ENCODE assay signal across 21 cellular contexts in genomic region chr15:48363474-48363873, GRCh38. TPM values are rescaled to one million over a fixed set of nuclear protein-coding genes. Genes with fewer than 3 reads are reported as not detected.
A peak's percentile ranks its signal among the peaks of the same experiment; 100 is the strongest.
DNase-seq lines count a peak whose midpoint lies in the region; ATAC-seq, FAIRE-seq and TF ChIP-seq lines count a peak whose summit lies in the region.
"Had no signal": no experiment of that assay in that cellular context is flagged by ENCODE, and none has a peak within 500 bp of the region (broad histone marks: within the 10 kb centered on the region; RNA-seq: fewer than 3 reads in every experiment).

No MANE protein-coding gene starts in this region.

- no peaks in the 10 kb centered on the region for H3K4me1 ChIP-seq in mesenchymal stem cell (ENCODE audit: control insufficient read depth, insufficient read depth, low read depth, low read length)
- H3K4me1 ChIP-seq in pancreas = no peaks in the 10 kb centered on the region

- H2BK12ac ChIP-seq in mesenchymal stem cell (ENCODE audit: low read length in 2 of 2) = no peak overlapping the region

- H3K36me3 ChIP-seq in mesenchymal stem cell (ENCODE audit: control insufficient read depth in 1 of 2, insufficient read depth in 2 of 2, low read depth in 1 of 2, low read length in 2 of 2) (no peaks in the 10 kb centered on the region), pancreas (no peaks in the 10 kb centered on the region)
- H3K36me3 ChIP-seq: BE2C, HAP-1 had no signal

- no peak overlapping the region for H2BK5ac ChIP-seq in mesenchymal stem cell (ENCODE audit: low read depth, low read length, poor library complexity, severe bottlenecking)

- H2BK120ac ChIP-seq in mesenchymal stem cell (ENCODE audit: low read depth, low read length) = no peak overlapping the region

- H3K23ac ChIP-seq in mesenchymal stem cell (ENCODE audit: low read length in 2 of 2) = no peak overlapping the region

- 73% methylated on average over 5 of the region's 5 CpGs for WGBS in mesenchymal stem cell
- WGBS in pancreas, 2 donors = 47 to 51% methylated on average over 5 of the region's 5 CpGs

- no peak overlapping the region for H2AK5ac ChIP-seq in mesenchymal stem cell (ENCODE audit: low read length, severe bottlenecking)

- TF ChIP-seq CTCF in choroid plexus epithelial cell (conservative IDR thresholded peaks at IDR 0.05; ENCODE audit: low read depth, low read length) (no peak), fibroblast of villous mesenchyme (IDR thresholded peaks at IDR 0.05; ENCODE audit: insufficient read depth, low read depth, low read length) (no peak), pancreas (IDR thresholded peaks at IDR 0.05) (no peak)

- H3K4me2 ChIP-seq in mesenchymal stem cell (ENCODE audit: low read length, poor library complexity, severe bottlenecking) = no peak overlapping the region

- H4K8ac ChIP-seq in mesenchymal stem cell (ENCODE audit: low read length) = no peak overlapping the region

- H3K27ac ChIP-seq in mesenchymal stem cell (ENCODE audit: low read length, poor library complexity, severe bottlenecking) (no peak overlapping the region), pancreas (no peak overlapping the region)
- H3K27ac ChIP-seq: GM23248, HL-60 had no signal

- no peak overlapping the region for H4K91ac ChIP-seq in mesenchymal stem cell (ENCODE audit: low read length)

- no peak overlapping the region for H3K18ac ChIP-seq in mesenchymal stem cell (ENCODE audit: low read depth in 1 of 2, low read length in 2 of 2)

- H3K79me1 ChIP-seq in mesenchymal stem cell (replicated peaks; ENCODE audit: low read length, poor library complexity, severe bottlenecking) = no peaks in the 10 kb centered on the region

- H3K27me3 ChIP-seq in mesenchymal stem cell (ENCODE audit: control insufficient read depth in 1 of 2, insufficient read depth in 1 of 2, low read length in 2 of 2) (no peaks in the 10 kb centered on the region), pancreas (no peaks in the 10 kb centered on the region)
- H3K27me3 ChIP-seq: BE2C had no signal

- H3K14ac ChIP-seq in mesenchymal stem cell (ENCODE audit: low read length in 2 of 2) = no peak overlapping the region

- H2AFZ ChIP-seq in mesenchymal stem cell (ENCODE audit: low read depth, low read length) = no peak overlapping the region
- H2AFZ ChIP-seq: GM23248 had no signal

- no peak for ATAC-seq in pancreas
- no peak for ATAC-seq in HG02884 (IDR thresholded peaks at IDR 0.05; ENCODE audit: unreplicated experiment)
- ATAC-seq in GM21360 (IDR thresholded peaks at IDR 0.05; ENCODE audit: unreplicated experiment) = no peak
- ATAC-seq: GM12878 had no signal

- intact Hi-C loops in pancreas (cut with DNase I) = no loop called here

- no peak overlapping the region for H3K9ac ChIP-seq in mesenchymal stem cell (ENCODE audit: low read length)
- H3K9ac ChIP-seq: GM23248 had no signal

- H3K4me3 ChIP-seq in choroid plexus epithelial cell (ENCODE audit: low read depth, low read length) = no peak overlapping the region
- H3K4me3 ChIP-seq in fibroblast of villous mesenchyme (ENCODE audit: low read depth, low read length) = no peak overlapping the region
- H3K4me3 ChIP-seq in mesenchymal stem cell (ENCODE audit: insufficient read depth in 1 of 2, low read depth in 1 of 2, low read length in 2 of 2) = no peak overlapping the region
- no peak overlapping the region for H3K4me3 ChIP-seq in pancreas
- H3K4me3 ChIP-seq: GM12878, GM23248, HAP-1 had no signal

- H3K9me3 ChIP-seq in mesenchymal stem cell (ENCODE audit: control insufficient read depth, low read length) = peaks cover 6% of the 10 kb centered on the region
- H3K9me3 ChIP-seq in pancreas = no peaks in the 10 kb centered on the region
- H3K9me3 ChIP-seq: BE2C had no signal

- DNase-seq in NCI-H226 = peak; percentile 25
- peak; percentile 43 for DNase-seq in choroid plexus epithelial cell (ENCODE audit: low read depth)
- DNase-seq in fibroblast of villous mesenchyme (ENCODE audit: low read depth) = peak; percentile 23
- no peak for DNase-seq in mesenchymal stem cell
- no peak for DNase-seq in pancreas
- DNase-seq: BE2C; C1 segment of cervical spinal cord; CD4-positive, CD25-positive, alpha-beta regulatory T cell; CD8-positive, alpha-beta memory T cell; COR-L47; DMS 273 treated with DMSO at 0.1 percent for 48 hours; DMS53; DND-41; EL; GM23248 had no signal

- no peak for FAIRE-seq in pancreas (lab: Jason Lieb, UNC)
- FAIRE-seq: GM12878, GM19239 had no signal

- no peak overlapping the region for H2BK15ac ChIP-seq in mesenchymal stem cell (ENCODE audit: low read depth, poor library complexity, severe bottlenecking)

- no peak overlapping the region for H3K4ac ChIP-seq in mesenchymal stem cell (ENCODE audit: low read depth in 1 of 2, low read length in 2 of 2)

RNA-seq across cellular contexts. Expression of gene DUT, which starts 32.2 kb away (rescaled TPM):
- 45.3 and 53.8 TPM in 2 replicates for total RNA-seq in fibroblast of villous mesenchyme
- polyA plus RNA-seq in mesenchymal stem cell (2013, experiment 1 of 2) = 62.3 TPM
- 64.5 TPM for polyA plus RNA-seq in mesenchymal stem cell (2013, experiment 2 of 2)
- 10 to 100 TPM; 23.9 to 47.9 (median 29.8) TPM for total RNA-seq in pancreas
- polyA plus RNA-seq in pancreas = 10 to 100 TPM; 37.8 to 78.8 TPM

Comparison
In these comparisons a context has a peak if more than half of its experiments do, and no peak if none do; other contexts are left out.
1. DNase-seq: peak in NCI-H226 (single experiment), choroid plexus epithelial cell (single experiment) and fibroblast of villous mesenchyme (single experiment); none in mesenchymal stem cell (single experiment) and pancreas (0 of 6).